ENCODE assay signal across 8 cellular contexts in genomic region chr10:84328303-84329093, GRCh38. TPM values are rescaled to one million over a fixed set of nuclear protein-coding genes. Genes with fewer than 3 reads are reported as not detected.
DNase-seq lines count a peak whose midpoint lies in the region; ATAC-seq and TF ChIP-seq lines count a peak whose summit lies in the region.

TSS of gene CCSER2 (plus strand) at chr10:84328589. CDS start at chr10:84371053, 42,464 bp downstream.

- H3K9ac ChIP-seq in NT2/D1 (ENCODE audit: insufficient read length, low read depth) (peak within 1 kb of the TSS; percentile 81), endodermal cell (ENCODE audit: extremely low read depth, low read length, poor library complexity, severe bottlenecking) (peak within 1 kb of the TSS; percentile 64)

- H3K27ac Mint-ChIP-seq in endodermal cell (peak within 1 kb of the TSS; percentile 92), mesothelial cell of epicardium (peak within 1 kb of the TSS; percentile 94)

- DNase-seq in COR-L47 (lab: John Stamatoyannopoulos, UW) (peak; percentile 56), NT2/D1 (ENCODE audit: low read depth, low spot score) (peak; percentile 79), endodermal cell (peak; percentile 99), mesothelial cell of epicardium (ENCODE audit: low spot score in 2 of 2, unreplicated experiment in 2 of 2) (peak; percentile 93 to 94)
- DNase-seq in activated CD8-positive, alpha-beta memory T cell treated with anti-CD3 and anti-CD28 coated beads, Interleukin-2, amount 50 U/mL, for 24 hours (ENCODE audit: extremely low read depth) = peak; percentile 83
- DNase-seq in stimulated activated CD8-positive, alpha-beta memory T cell treated with anti-CD3 and anti-CD28 coated beads, Interleukin-15, amount 100 ng/mL, for 4 hours (ENCODE audit: low read depth in 2 of 2) = peak; percentile 84 to 87

- H3K4me1 ChIP-seq in NT2/D1 (ENCODE audit: insufficient read depth, insufficient read length) (no peaks in the 10 kb centered on the region), endodermal cell (ENCODE audit: control insufficient read depth, insufficient read depth, low read length) (peaks cover 8% of the 10 kb centered on the region)

- H3K27me3 Mint-ChIP-seq in endodermal cell (ENCODE audit: insufficient read depth) (no peaks in the 10 kb centered on the region), mesothelial cell of epicardium (ENCODE audit: low read depth) (no peaks in the 10 kb centered on the region)

- WGBS in endodermal cell (ENCODE audit: insufficient coverage in 1 of 2, insufficient read length in 1 of 2), 2 experiments = 0% methylated on average over 4 to 105 of the region's 105 CpGs

- no peaks in the 10 kb centered on the region for H3K9me3 ChIP-seq in NT2/D1 (ENCODE audit: insufficient read depth, low read length)
- no peaks in the 10 kb centered on the region for H3K9me3 ChIP-seq in endodermal cell (ENCODE audit: control insufficient read depth, low read length)

- TF ChIP-seq CTCF in endodermal cell (conservative IDR thresholded peaks at IDR 0.05) (peak; percentile 52), mesothelial cell of epicardium (IDR thresholded peaks at IDR 0.05; ENCODE audit: unreplicated experiment) (no peak)

- ATAC-seq in GM19452 (IDR thresholded peaks at IDR 0.05; ENCODE audit: unreplicated experiment) = peak; percentile 56
- peak; percentile 14 for ATAC-seq in HG03575 (IDR thresholded peaks at IDR 0.05; ENCODE audit: extremely low read depth, insufficient number of reproducible peaks, low FRiP score, unreplicated experiment)

- H3K36me3 Mint-ChIP-seq in endodermal cell (ENCODE audit: low read depth) (no peaks in the 10 kb centered on the region), mesothelial cell of epicardium (no peaks in the 10 kb centered on the region)

- peak within 1 kb of the TSS; percentile 64 for H3K27ac ChIP-seq in endodermal cell (ENCODE audit: low read depth, low read length)

- peak within 1 kb of the TSS; percentile 89 for H3K4me3 Mint-ChIP-seq in endodermal cell
- H3K4me3 Mint-ChIP-seq in mesothelial cell of epicardium = peak within 1 kb of the TSS; percentile 87

- H3K4me3 ChIP-seq in NT2/D1 (ENCODE audit: insufficient read length, low read depth) (peak within 1 kb of the TSS; percentile 80), endodermal cell (ENCODE audit: low read length) (peak within 1 kb of the TSS; percentile 93)

- H3K9me3 Mint-ChIP-seq in endodermal cell = no peaks in the 10 kb centered on the region
- no peaks in the 10 kb centered on the region for H3K9me3 Mint-ChIP-seq in mesothelial cell of epicardium

- H3K36me3 ChIP-seq in NT2/D1 (ENCODE audit: insufficient read depth, insufficient read length, low read length) = peaks cover 6% of the 10 kb centered on the region
- no peaks in the 10 kb centered on the region for H3K36me3 ChIP-seq in endodermal cell (ENCODE audit: control insufficient read depth, insufficient read depth, low read length)

- peaks cover 23% of the 10 kb centered on the region for H3K4me1 Mint-ChIP-seq in endodermal cell
- H3K4me1 Mint-ChIP-seq in mesothelial cell of epicardium = peaks cover 28% of the 10 kb centered on the region

- H3K27me3 ChIP-seq in NT2/D1 (ENCODE audit: insufficient read depth, insufficient read length) = no peaks in the 10 kb centered on the region
- H3K27me3 ChIP-seq in endodermal cell (ENCODE audit: control insufficient read depth, insufficient read depth, low read length, poor library complexity, severe bottlenecking) = no peaks in the 10 kb centered on the region

RNA-seq across cellular contexts. Expression of gene CCSER2, which starts in this region (rescaled TPM):
- total RNA-seq in endodermal cell (10 to 100 TPM; 29.8 to 38.8 TPM), mesothelial cell of epicardium (37.1 to 44.2 TPM (median 38.7 TPM) in 3 replicates)
- polyA plus RNA-seq in endodermal cell (2013, experiment 1 of 2) = 23.2 TPM
- polyA plus RNA-seq in endodermal cell (2013, experiment 2 of 2) = 25.8 TPM

Comparison
In these comparisons a context has a peak if more than half of its experiments do, and no peak if none do; other contexts are left out.
1. Peak in every context shown above with its lines: DNase-seq, ATAC-seq, H3K4me3 ChIP-seq and H3K27ac ChIP-seq.